9 cellular contexts compared by ENCODE assay signal in the genomic region with DNA sequence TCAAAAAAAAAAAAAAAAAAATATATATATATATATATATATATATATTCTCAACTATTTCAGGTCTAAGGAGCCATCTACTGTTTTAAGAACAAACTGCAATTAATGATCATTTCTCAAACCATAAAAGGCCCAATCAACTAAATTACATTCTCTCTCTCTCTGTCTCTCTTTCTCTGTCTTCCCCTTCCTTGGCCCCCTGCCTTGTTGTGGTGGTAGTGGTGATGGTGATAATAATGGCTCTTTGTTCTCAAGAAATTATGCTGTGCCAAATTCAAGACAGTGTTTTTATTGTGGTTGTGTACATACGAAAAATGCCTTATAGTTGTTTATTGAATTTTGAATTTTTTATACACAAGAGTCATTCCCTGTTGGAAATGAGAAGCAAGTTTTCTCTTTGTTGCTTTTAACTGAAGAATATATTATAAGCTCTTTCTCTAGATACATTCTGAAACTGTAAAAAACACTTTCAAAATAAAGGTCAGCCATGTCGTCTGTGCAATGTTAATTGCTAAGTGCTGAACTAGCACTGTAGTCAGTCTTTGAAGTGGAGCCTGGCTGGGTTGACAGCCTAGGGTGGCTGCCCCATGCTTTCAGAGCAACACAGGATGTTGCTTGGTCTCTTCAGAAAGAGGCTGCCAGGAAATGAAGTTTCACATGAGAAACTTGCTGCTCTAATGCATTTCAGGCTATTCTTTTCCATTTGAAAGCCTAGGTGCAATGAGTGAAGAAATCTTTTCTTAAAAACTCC.
A peak's percentile ranks its signal among the peaks of the same experiment; 100 is the strongest.
DNase-seq lines count a peak whose midpoint lies in the region; ATAC-seq and TF ChIP-seq lines count a peak whose summit lies in the region.
"Had no signal": no experiment of that assay in that cellular context is flagged by ENCODE, and none has a peak within 500 bp of the region (broad histone marks: within the 10 kb centered on the region; RNA-seq: fewer than 3 reads in every experiment).

No MANE protein-coding gene starts in this region.

- peak overlapping the region; percentile 33 to 82 (median 71) for H3K4me3 Mint-ChIP-seq in CD4-positive, CD25-positive, alpha-beta regulatory T cell
- H3K4me3 Mint-ChIP-seq in activated T-helper 17 cell treated with anti-CD3 and anti-CD28 coated beads, Interleukin-2, amount 50 U/mL, for 72 hours, result peak overlapping the region; percentile 53

- no peaks in the 10 kb centered on the region for H3K36me3 Mint-ChIP-seq in CD4-positive, CD25-positive, alpha-beta regulatory T cell
- no peaks in the 10 kb centered on the region for H3K36me3 Mint-ChIP-seq in activated T-helper 17 cell treated with anti-CD3 and anti-CD28 coated beads, Interleukin-2, amount 50 U/mL, for 72 hours (ENCODE audit: low read depth)
- H3K36me3 Mint-ChIP-seq: brain had no signal

- peaks cover 17 to 48% (median 32%) of the 10 kb centered on the region in 4 donors for H3K4me1 Mint-ChIP-seq in CD4-positive, CD25-positive, alpha-beta regulatory T cell
- H3K4me1 Mint-ChIP-seq in activated T-helper 17 cell treated with anti-CD3 and anti-CD28 coated beads, Interleukin-2, amount 50 U/mL, for 72 hours, result peaks cover 33% of the 10 kb centered on the region

- H3K4me1 ChIP-seq in CD4-positive, CD25-positive, alpha-beta regulatory T cell (ENCODE audit: control insufficient read depth, insufficient read depth, low read length, poor library complexity, severe bottlenecking), result peaks cover 19% of the 10 kb centered on the region

- H3K27me3 ChIP-seq in CD4-positive, CD25-positive, alpha-beta regulatory T cell (ENCODE audit: control insufficient read depth, insufficient read depth, low read length), result no peaks in the 10 kb centered on the region

- peak overlapping the region; percentile 79 to 99 (median 92) for H3K27ac Mint-ChIP-seq in CD4-positive, CD25-positive, alpha-beta regulatory T cell
- peak overlapping the region; percentile 77 for H3K27ac Mint-ChIP-seq in activated T-helper 17 cell treated with anti-CD3 and anti-CD28 coated beads, Interleukin-2, amount 50 U/mL, for 72 hours

- H3K27me3 Mint-ChIP-seq in CD4-positive, CD25-positive, alpha-beta regulatory T cell, result no peaks in the 10 kb centered on the region
- no peaks in the 10 kb centered on the region for H3K27me3 Mint-ChIP-seq in activated T-helper 17 cell treated with anti-CD3 and anti-CD28 coated beads, Interleukin-2, amount 50 U/mL, for 72 hours
- H3K27me3 Mint-ChIP-seq: brain had no signal

- H3K36me3 ChIP-seq in CD4-positive, CD25-positive, alpha-beta regulatory T cell (ENCODE audit: control insufficient read depth, insufficient read depth, low read length), result no peaks in the 10 kb centered on the region

- ATAC-seq in CD4-positive, CD25-positive, alpha-beta regulatory T cell (ENCODE audit: low read depth in 2 of 2), result peak; percentile 99 to 100
- ATAC-seq in HG03575 (IDR thresholded peaks at IDR 0.05; ENCODE audit: extremely low read depth, insufficient number of reproducible peaks, low FRiP score, unreplicated experiment), result peak; percentile 96
- ATAC-seq in activated T-helper 17 cell treated with anti-CD3 and anti-CD28 coated beads, Interleukin-2, amount 50 U/mL, for 72 hours (replicated peaks), result peak; percentile 99

- H3K27ac ChIP-seq in CD4-positive, CD25-positive, alpha-beta regulatory T cell (ENCODE audit: insufficient read depth, low read length, poor library complexity, severe bottlenecking), result peak overlapping the region; percentile 60

- H3K9me3 Mint-ChIP-seq in CD4-positive, CD25-positive, alpha-beta regulatory T cell, result peaks cover 0 to 12% (median 7%) of the 10 kb centered on the region in 7 donors
- H3K9me3 Mint-ChIP-seq in activated T-helper 17 cell treated with anti-CD3 and anti-CD28 coated beads, Interleukin-2, amount 50 U/mL, for 72 hours, result peaks cover 11% of the 10 kb centered on the region

- H3K9me3 ChIP-seq in CD4-positive, CD25-positive, alpha-beta regulatory T cell (ENCODE audit: control insufficient read depth in 2 of 2, low read length in 2 of 2), result peaks cover 7 to 18% of the 10 kb centered on the region in 2 experiments

- TF ChIP-seq CTCF in GM20000 (IDR thresholded peaks at IDR 0.05; ENCODE audit: extremely low read depth, missing control alignments), result no peak

- DNase-seq in CD4-positive, CD25-positive, alpha-beta regulatory T cell, result peak; percentile 7 to 93 (median 72)
- DNase-seq in GM20000 (ENCODE audit: low spot score), result peak; percentile 34
- peak; percentile 40 for DNase-seq in occipital lobe (lab: John Stamatoyannopoulos, UW)
- DNase-seq in NCI-H82 treated with DMSO at 0.1 percent for 48 hours (lab: John Stamatoyannopoulos, UW; ENCODE audit: unreplicated experiment), result no peak
- DNase-seq in HPDE6-E6E7 (ENCODE audit: extremely low spot score), result no peak
- no peak for DNase-seq in ecto neural progenitor cell (ENCODE audit: low spot score)

- peak overlapping the region; percentile 62 for H3K4me3 ChIP-seq in CD4-positive, CD25-positive, alpha-beta regulatory T cell (ENCODE audit: low read depth, low read length)

Comparison
In these comparisons a context has a peak if more than half of its experiments do, and no peak if none do; other contexts are left out.
1. DNase-seq: peak in CD4-positive, CD25-positive, alpha-beta regulatory T cell (3 of 3), GM20000 (single experiment) and occipital lobe (single experiment); none in NCI-H82 treated with DMSO at 0.1 percent for 48 hours (single experiment), HPDE6-E6E7 (single experiment) and ecto neural progenitor cell (single experiment).
2. Peak in every context shown above with its lines, with median percentiles within 50 percentile points of each other: ATAC-seq.